In the genomic region with DNA sequence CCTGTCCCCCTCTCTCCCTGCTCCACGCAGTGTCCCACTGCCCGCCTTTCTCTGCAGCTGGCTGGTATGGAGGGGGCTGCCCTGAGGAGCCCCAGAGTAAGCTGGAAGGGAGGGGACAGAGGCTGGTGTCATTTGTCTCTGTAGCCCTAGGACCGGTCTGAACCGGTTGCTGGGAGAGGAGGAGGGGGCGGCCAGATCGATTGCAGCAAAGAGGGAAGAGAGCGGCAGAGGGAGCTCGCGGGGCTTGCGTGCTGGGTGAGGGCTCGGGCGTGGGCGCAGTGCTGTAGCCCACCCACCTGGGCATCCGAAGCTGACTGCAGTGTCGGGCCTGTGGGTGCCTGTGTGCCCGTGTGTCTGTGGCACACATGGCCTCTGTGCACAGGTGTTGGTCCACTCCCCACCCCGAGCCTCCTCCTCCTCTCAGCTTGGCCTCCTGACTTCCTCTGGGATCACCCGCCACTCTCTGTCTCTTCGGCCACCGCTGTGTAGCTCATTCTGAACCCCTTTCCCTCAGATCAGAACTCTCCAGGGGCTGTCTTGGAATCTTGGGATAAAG, we compare ENCODE assay signal across 13 cellular contexts. TPM values are rescaled to one million over a fixed set of nuclear protein-coding genes. Genes with fewer than 3 reads are reported as not detected.
DNase-seq lines count a peak whose midpoint lies in the region; ATAC-seq and TF ChIP-seq lines count a peak whose summit lies in the region.
"Had no signal": no experiment of that assay in that cellular context is flagged by ENCODE, and none has a peak within 500 bp of the region (broad histone marks: within the 10 kb centered on the region; RNA-seq: fewer than 3 reads in every experiment).

No MANE protein-coding gene starts in this region.

- peaks cover 18% of the 10 kb centered on the region for H3K4me1 Mint-ChIP-seq in glutamatergic neuron (ENCODE audit: low read depth, unreplicated experiment)
- H3K4me1 Mint-ChIP-seq in activated T-helper 2 cell treated with anti-CD3 and anti-CD28 coated beads, Interferon-gamma antibody, Interleukin-2, Interleukin-4, amounts not matched to agents 10 μg/mL and 5 μg/mL and 100 μg/mL, durations not matched to agents 14 hours and 24 hours and 36 hours (ENCODE audit: low read depth), result no peaks in the 10 kb centered on the region
- H3K4me1 Mint-ChIP-seq: activated CD4-positive, alpha-beta T cell treated with anti-CD3 and anti-CD28 coated beads, Interleukin-2, amount 10 ng/mL, durations not matched to agents 24 days and 14 days had no signal

- TF ChIP-seq CTCF in cardiac muscle cell (IDR thresholded peaks at IDR 0.05; ENCODE audit: low read depth, low read length) (no peak), right atrium auricular region (IDR thresholded peaks at IDR 0.05) (no peak), glutamatergic neuron (IDR thresholded peaks at IDR 0.05; ENCODE audit: partially characterized antibody, unreplicated experiment) (peak; percentile 31)

- H3K27me3 ChIP-seq in cardiac muscle cell (no peaks in the 10 kb centered on the region), right atrium auricular region (no peaks in the 10 kb centered on the region)
- H3K27me3 ChIP-seq in effector memory CD4-positive, alpha-beta T cell (replicated peaks; ENCODE audit: control insufficient read depth, insufficient read depth, low read length, poor library complexity, severe bottlenecking), result no peaks in the 10 kb centered on the region
- H3K27me3 ChIP-seq: left lung, thyroid gland had no signal

- intact Hi-C loops in activated T-helper 2 cell treated with anti-CD3 and anti-CD28 coated beads, Interferon-gamma antibody, Interleukin-2, Interleukin-4, amounts not matched to agents 10 μg/mL and 5 μg/mL and 100 μg/mL, durations not matched to agents 14 hours and 24 hours and 36 hours (cut with micrococcal nuclease), result no loop called here

- H3K36me3 ChIP-seq in cardiac muscle cell (peaks cover 8% of the 10 kb centered on the region), right atrium auricular region (peaks cover 15% of the 10 kb centered on the region)
- no peaks in the 10 kb centered on the region for H3K36me3 ChIP-seq in effector memory CD4-positive, alpha-beta T cell (ENCODE audit: control insufficient read depth, insufficient read depth, low read length)

- peak overlapping the region; percentile 80 for H3K4me3 Mint-ChIP-seq in glutamatergic neuron (ENCODE audit: unreplicated experiment)
- no peak overlapping the region for H3K4me3 Mint-ChIP-seq in activated T-helper 2 cell treated with anti-CD3 and anti-CD28 coated beads, Interferon-gamma antibody, Interleukin-2, Interleukin-4, amounts not matched to agents 10 μg/mL and 5 μg/mL and 100 μg/mL, durations not matched to agents 14 hours and 24 hours and 36 hours (ENCODE audit: low read depth)
- H3K4me3 Mint-ChIP-seq: activated CD4-positive, alpha-beta T cell treated with anti-CD3 and anti-CD28 coated beads, Interleukin-2, amount 10 ng/mL, durations not matched to agents 24 days and 14 days had no signal

- H3K4me1 ChIP-seq in cardiac muscle cell (ENCODE audit: low read depth), result peaks cover 18% of the 10 kb centered on the region
- peaks cover 0 to 25% of the 10 kb centered on the region in 2 donors for H3K4me1 ChIP-seq in right atrium auricular region
- no peaks in the 10 kb centered on the region for H3K4me1 ChIP-seq in effector memory CD4-positive, alpha-beta T cell (ENCODE audit: control insufficient read depth, insufficient read depth, low read length, poor library complexity, severe bottlenecking)
- H3K4me1 ChIP-seq: left lung, psoas muscle, thyroid gland had no signal

- peaks cover 13% of the 10 kb centered on the region for H3K27me3 Mint-ChIP-seq in glutamatergic neuron (ENCODE audit: unreplicated experiment)
- no peaks in the 10 kb centered on the region for H3K27me3 Mint-ChIP-seq in activated T-helper 2 cell treated with anti-CD3 and anti-CD28 coated beads, Interferon-gamma antibody, Interleukin-2, Interleukin-4, amounts not matched to agents 10 μg/mL and 5 μg/mL and 100 μg/mL, durations not matched to agents 14 hours and 24 hours and 36 hours (ENCODE audit: low read depth)
- H3K27me3 Mint-ChIP-seq: activated CD4-positive, alpha-beta T cell treated with anti-CD3 and anti-CD28 coated beads, Interleukin-2, amount 10 ng/mL, durations not matched to agents 24 days and 14 days had no signal

- H3K27ac Mint-ChIP-seq in glutamatergic neuron (ENCODE audit: unreplicated experiment), result peak overlapping the region; percentile 100
- H3K27ac Mint-ChIP-seq in activated T-helper 2 cell treated with anti-CD3 and anti-CD28 coated beads, Interferon-gamma antibody, Interleukin-2, Interleukin-4, amounts not matched to agents 10 μg/mL and 5 μg/mL and 100 μg/mL, durations not matched to agents 14 hours and 24 hours and 36 hours, result no peak overlapping the region
- H3K27ac Mint-ChIP-seq: activated CD4-positive, alpha-beta T cell treated with anti-CD3 and anti-CD28 coated beads, Interleukin-2, amount 10 ng/mL, durations not matched to agents 24 days and 14 days had no signal

- H3K9me3 Mint-ChIP-seq in glutamatergic neuron (ENCODE audit: unreplicated experiment), result peaks cover 10% of the 10 kb centered on the region
- no peaks in the 10 kb centered on the region for H3K9me3 Mint-ChIP-seq in activated T-helper 2 cell treated with anti-CD3 and anti-CD28 coated beads, Interferon-gamma antibody, Interleukin-2, Interleukin-4, amounts not matched to agents 10 μg/mL and 5 μg/mL and 100 μg/mL, durations not matched to agents 14 hours and 24 hours and 36 hours
- H3K9me3 Mint-ChIP-seq: activated CD4-positive, alpha-beta T cell treated with anti-CD3 and anti-CD28 coated beads, Interleukin-2, amount 10 ng/mL, durations not matched to agents 24 days and 14 days had no signal

- DNase-seq in cardiac muscle cell (ENCODE audit: low read depth in 1 of 2, low spot score in 1 of 2), result peak in 1 of 2 donors; percentile 89
- DNase-seq in right atrium auricular region (ENCODE audit: low spot score), result no peak
- peak; percentile 70 for DNase-seq in NCI-H748 (lab: John Stamatoyannopoulos, UW; ENCODE audit: unreplicated experiment)
- DNase-seq in glutamatergic neuron, result peak; percentile 93
- no peak for DNase-seq in effector memory CD4-positive, alpha-beta T cell
- DNase-seq in activated T-helper 2 cell treated with anti-CD3 and anti-CD28 coated beads, Interferon-gamma antibody, Interleukin-2, Interleukin-4, amounts not matched to agents 10 μg/mL and 5 μg/mL and 100 μg/mL, durations not matched to agents 14 hours and 24 hours and 36 hours (ENCODE audit: low spot score), result no peak
- DNase-seq: activated CD4-positive, alpha-beta T cell treated with anti-CD3 and anti-CD28 coated beads, Interleukin-2, amount 10 ng/mL, durations not matched to agents 24 days and 14 days; activated naive CD4-positive, alpha-beta T cell treated with anti-CD3 and anti-CD28 coated beads, Interleukin-2, amount 50 U/mL, for 16 hours; thyroid gland had no signal

- H3K27ac ChIP-seq in cardiac muscle cell (peak overlapping the region; percentile 77), right atrium auricular region (no peak overlapping the region)
- H3K27ac ChIP-seq in effector memory CD4-positive, alpha-beta T cell (ENCODE audit: insufficient read depth, low read length, poor library complexity, severe bottlenecking), result no peak overlapping the region
- H3K27ac ChIP-seq: left lung, psoas muscle, thyroid gland had no signal

- H3K9me3 ChIP-seq in cardiac muscle cell (ENCODE audit: low read depth) (no peaks in the 10 kb centered on the region), right atrium auricular region (no peaks in the 10 kb centered on the region)
- H3K9me3 ChIP-seq in effector memory CD4-positive, alpha-beta T cell (ENCODE audit: control insufficient read depth, low read length), result no peaks in the 10 kb centered on the region
- H3K9me3 ChIP-seq: left lung, psoas muscle, thyroid gland had no signal

- H3K4me3 ChIP-seq in cardiac muscle cell, result no peak overlapping the region
- no peak overlapping the region for H3K4me3 ChIP-seq in right atrium auricular region
- no peak overlapping the region for H3K4me3 ChIP-seq in effector memory CD4-positive, alpha-beta T cell (ENCODE audit: insufficient read depth, low read depth, low read length, poor library complexity, severe bottlenecking)
- H3K4me3 ChIP-seq: left lung, psoas muscle, thyroid gland had no signal

- H3K36me3 Mint-ChIP-seq in glutamatergic neuron (ENCODE audit: unreplicated experiment), result no peaks in the 10 kb centered on the region
- H3K36me3 Mint-ChIP-seq in activated T-helper 2 cell treated with anti-CD3 and anti-CD28 coated beads, Interferon-gamma antibody, Interleukin-2, Interleukin-4, amounts not matched to agents 10 μg/mL and 5 μg/mL and 100 μg/mL, durations not matched to agents 14 hours and 24 hours and 36 hours (ENCODE audit: low read depth), result no peaks in the 10 kb centered on the region

- ATAC-seq in HG02852 (IDR thresholded peaks at IDR 0.05; ENCODE audit: unreplicated experiment), result no peak
- no peak for ATAC-seq in HG02981 (IDR thresholded peaks at IDR 0.05; ENCODE audit: unreplicated experiment)
- ATAC-seq: left lung had no signal

RNA-seq across cellular contexts. Expression of gene SRC, which starts 50.7 kb away (rescaled TPM):
- total RNA-seq in cardiac muscle cell (26.5 and 34.3 TPM in 2 replicates), right atrium auricular region (10 to 100 TPM in 1 of 2 donors, 1 to 10 TPM in 1; 6.9 to 14.3 TPM), glutamatergic neuron (ENCODE audit: unreplicated experiment) (39.2 TPM)
- 26.2 and 34.7 TPM in 2 replicates for polyA plus RNA-seq in cardiac muscle cell
- total RNA-seq in activated T-helper 2 cell treated with anti-CD3 and anti-CD28 coated beads, Interferon-gamma antibody, Interleukin-2, Interleukin-4, amounts not matched to agents 10 μg/mL and 5 μg/mL and 100 μg/mL, durations not matched to agents 14 hours and 24 hours and 36 hours, result 3.5 and 6.4 TPM in 2 replicates

Comparison
In these comparisons a context has a peak if more than half of its experiments do, and no peak if none do; other contexts are left out.
1. DNase-seq: peak in NCI-H748 (single experiment) and glutamatergic neuron (single experiment); none in right atrium auricular region (single experiment), effector memory CD4-positive, alpha-beta T cell (0 of 3) and activated T-helper 2 cell treated with anti-CD3 and anti-CD28 coated beads, Interferon-gamma antibody, Interleukin-2, Interleukin-4, amounts not matched to agents 10 μg/mL and 5 μg/mL and 100 μg/mL, durations not matched to agents 14 hours and 24 hours and 36 hours (single experiment).